37 cellular contexts compared by ENCODE assay signal in the genomic region with DNA sequence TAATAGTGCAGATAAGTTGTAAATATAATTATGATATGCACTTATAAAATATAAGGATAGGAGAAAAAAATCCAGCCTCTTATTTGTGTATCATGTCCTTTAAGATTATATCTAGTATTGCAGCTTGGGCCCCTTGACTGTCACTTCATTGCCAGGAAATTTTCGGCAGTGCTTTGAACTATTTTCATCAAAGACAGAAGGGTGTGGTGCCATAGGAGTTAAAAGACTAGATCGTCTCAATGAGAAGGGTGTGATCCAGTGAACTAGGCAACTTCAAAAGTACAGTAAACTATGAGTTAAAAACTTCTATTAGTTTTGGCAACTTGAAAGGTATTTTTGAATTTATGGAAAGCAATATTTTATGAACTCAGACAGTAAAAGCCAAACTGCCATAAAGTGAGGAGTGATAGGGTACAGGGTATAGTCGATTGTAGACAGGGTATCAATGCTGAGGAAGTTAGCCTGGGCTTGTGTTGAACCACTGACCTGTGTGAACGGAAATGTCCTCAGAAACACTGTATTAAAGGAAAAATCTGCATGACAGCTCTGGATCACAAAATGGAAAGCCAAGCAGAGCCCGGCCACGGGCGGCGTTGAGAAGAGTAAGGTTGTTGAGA. TPM values are rescaled to one million over a fixed set of nuclear protein-coding genes. Genes with fewer than 3 reads are reported as not detected.
"Had no signal": no experiment of that assay in that cellular context is flagged by ENCODE, and none has a peak within 500 bp of the region (broad histone marks: within the 10 kb centered on the region; RNA-seq: fewer than 3 reads in every experiment).

No MANE protein-coding gene starts in this region.

- H3K36me3 ChIP-seq: ascending aorta, cardiac muscle cell, colonic mucosa, esophagus squamous epithelium, gastroesophageal sphincter had no signal

- H3K27ac ChIP-seq: ascending aorta, breast epithelium, cardiac muscle cell, colonic mucosa, epithelial cell of prostate, esophagus squamous epithelium, gastroesophageal sphincter, VCaP had no signal

- ATAC-seq: activated naive CD4-positive, alpha-beta T cell treated with anti-CD3 and anti-CD28 coated beads, Interleukin-2, amount 50 U/mL, for 72 hours; activated T-cell treated with anti-CD3 and anti-CD28 coated beads, Interleukin-2, amount 50 U/mL, for 72 hours; gastroesophageal sphincter; T-helper 17 cell; WTC11 had no signal

- DNase-seq: activated CD4-positive, alpha-beta memory T cell treated with anti-CD3 and anti-CD28 coated beads, Interleukin-2, amount 10 ng/mL, durations not matched to agents 7 days and 5 days; activated CD4-positive, alpha-beta T cell treated with anti-CD3 and anti-CD28 coated beads for 1 hour; activated CD4-positive, alpha-beta T cell treated with anti-CD3 and anti-CD28 coated beads for 4 hours; activated CD4-positive, alpha-beta T cell treated with anti-CD3 and anti-CD28 coated beads, Interleukin-2, amount 10 ng/mL, durations not matched to agents 7 days and 5 days; activated CD4-positive, alpha-beta T cell treated with anti-CD3 and anti-CD28 coated beads, Interleukin-2, amount 50 U/mL, for 4 hours; activated CD8-positive, alpha-beta memory T cell treated with anti-CD3 and anti-CD28 coated beads, Interleukin-2, amount 50 U/mL, for 48 hours; activated gamma-delta T cell; activated naive CD4-positive, alpha-beta T cell; activated naive CD4-positive, alpha-beta T cell treated with anti-CD3 and anti-CD28 coated beads, Interleukin-2, amount 10 ng/mL, durations not matched to agents 7 days and 5 days; activated naive CD8-positive, alpha-beta T cell treated with anti-CD3 and anti-CD28 coated beads, Interleukin-2, amount 10 ng/mL, durations not matched to agents 7 days and 5 days; activated T-cell treated with anti-CD3 and anti-CD28 coated beads for 4 hours; activated T-cell treated with anti-CD3 and anti-CD28 coated beads, Interleukin-2, amount 50 U/mL, for 24 hours; activated T-cell treated with anti-CD3 and anti-CD28 coated beads, Interleukin-2, amount 50 U/mL, for 72 hours; central memory CD4-positive, alpha-beta T cell; cerebellar nuclear complex; colonic mucosa; effector CD8-positive, alpha-beta T cell; esophagus squamous epithelium; foreskin melanocyte; T-helper 1 cell; T-helper 17 cell; T1000 had no signal

- FAIRE-seq: endometrium, endothelial cell of umbilical vein had no signal

- H3K9me3 ChIP-seq: ascending aorta, breast epithelium, colonic mucosa, esophagus squamous epithelium, gastroesophageal sphincter had no signal

- H3K4me1 ChIP-seq: ascending aorta, breast epithelium, colonic mucosa, esophagus squamous epithelium, gastroesophageal sphincter had no signal

- H3K4me3 ChIP-seq: ascending aorta, breast epithelium, cardiac muscle cell, colonic mucosa, esophagus squamous epithelium, gastroesophageal sphincter had no signal

RNA-seq across cellular contexts. Expression of a gene that starts 48.6 kb away (rescaled TPM):
- total RNA-seq: activated CD4-positive, alpha-beta memory T cell treated with anti-CD3 and anti-CD28 coated beads, Interleukin-2, amount 10 ng/mL, durations not matched to agents 7 days and 5 days; activated CD4-positive, alpha-beta T cell treated with anti-CD3 and anti-CD28 coated beads, Interleukin-2, amount 10 ng/mL, durations not matched to agents 7 days and 5 days; activated naive CD4-positive, alpha-beta T cell treated with anti-CD3 and anti-CD28 coated beads, Interleukin-2, amount 50 U/mL, for 72 hours; activated naive CD8-positive, alpha-beta T cell treated with anti-CD3 and anti-CD28 coated beads, Interleukin-2, amount 10 ng/mL, durations not matched to agents 7 days and 5 days; activated T-cell treated with anti-CD3 and anti-CD28 coated beads, Interleukin-2, amount 50 U/mL, for 72 hours; ascending aorta; breast epithelium; cardiac muscle cell; colonic mucosa; dermis microvascular lymphatic vessel endothelial cell; endothelial cell of umbilical vein; esophagus squamous epithelium; fibroblast of lung; fibroblast of villous mesenchyme; gastroesophageal sphincter; glomerular endothelial cell; T-helper 17 cell; WTC11 had no signal
- polyA plus RNA-seq: cardiac muscle cell, endothelial cell of umbilical vein, esophagus, fibroblast of lung had no signal
